ENCODE assay signal across 20 cellular contexts in the genomic region with DNA sequence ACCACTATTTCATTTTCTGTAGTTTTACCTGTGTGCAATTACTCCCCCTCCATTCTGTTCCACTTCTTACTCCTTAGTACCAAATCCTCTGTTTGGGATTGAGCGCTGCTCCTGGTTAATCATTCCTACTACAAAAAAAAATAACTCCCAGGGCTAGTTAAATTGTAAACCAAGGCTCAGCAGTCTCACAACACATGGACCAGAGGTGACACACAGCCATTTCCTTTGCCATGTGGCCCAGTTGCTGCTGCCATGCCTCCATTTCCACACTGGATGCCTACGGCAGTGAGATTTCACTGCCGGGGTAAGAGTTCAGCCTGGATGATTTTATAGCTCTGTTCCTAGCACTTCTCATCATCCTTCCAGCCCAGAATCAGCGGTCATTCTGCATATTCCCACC.
"Had no signal": no experiment of that assay in that cellular context is flagged by ENCODE, and none has a peak within 500 bp of the region (broad histone marks: within the 10 kb centered on the region; RNA-seq: fewer than 3 reads in every experiment).

No MANE protein-coding gene starts in this region.

- H3K27ac ChIP-seq: coronary artery, foreskin keratinocyte, hepatocyte, left ventricle myocardium inferior, neutrophil, right atrium auricular region, stomach had no signal

- FAIRE-seq: small intestine had no signal

- ATAC-seq: foreskin keratinocyte had no signal

- DNase-seq: effector CD4-positive, alpha-beta T cell; endodermal cell; erythroblast; foreskin keratinocyte; head of caudate nucleus; left ventricle myocardium inferior; mesenchymal stem cell; midbrain; naive B cell; nephron progenitor cell; posterior cingulate gyrus; small intestine; stimulated activated CD4-positive, alpha-beta T cell treated with anti-CD3 and anti-CD28 coated beads, Interleukin-12 subunit alpha, Interleukin-12 subunit beta, amount 100 ng/mL, for 4 hours; stimulated activated naive CD4-positive, alpha-beta T cell; stomach had no signal

- H3K4me3 Mint-ChIP-seq: endodermal cell, naive B cell, nephron progenitor cell had no signal

- H3K4me1 ChIP-seq: foreskin keratinocyte, left ventricle myocardium inferior, right atrium auricular region, stomach had no signal

- H3K79me2 ChIP-seq: hepatocyte had no signal

- H2AFZ ChIP-seq: hepatocyte had no signal

- H3K4me2 ChIP-seq: hepatocyte had no signal

- H3K36me3 ChIP-seq: left ventricle myocardium inferior, neutrophil, right atrium auricular region had no signal

- H3K27ac Mint-ChIP-seq: endodermal cell, naive B cell, nephron progenitor cell had no signal

- H3K4me3 ChIP-seq: coronary artery, hepatocyte, left ventricle myocardium inferior, lung, right atrium auricular region, stomach had no signal

- H3K27me3 ChIP-seq: foreskin keratinocyte, hepatocyte, neutrophil, right atrium auricular region, stomach had no signal

- H3K9me3 ChIP-seq: left ventricle myocardium inferior, neutrophil, right atrium auricular region, stomach had no signal

- H3K27me3 Mint-ChIP-seq: naive B cell had no signal
